In genomic region chr2:74472086-74472944, GRCh38 we compare ENCODE assay signal across 8 cellular contexts. TPM values are rescaled to one million over a fixed set of nuclear protein-coding genes. Genes with fewer than 3 reads are reported as not detected.
A peak's percentile ranks its signal among the peaks of the same experiment; 100 is the strongest.
DNase-seq lines count a peak whose midpoint lies in the region; ATAC-seq and TF ChIP-seq lines count a peak whose summit lies in the region.

Gene MRPL53 (minus strand): TSS chr2:74472680. CDS start chr2:74472660, 20 bp downstream.

- peaks cover 29% of the 10 kb centered on the region for H3K36me3 Mint-ChIP-seq in nephron (ENCODE audit: low read depth)

- DNase-seq in Daoy (ENCODE audit: low read depth) = peak; percentile 97
- peak; percentile 78 for DNase-seq in LNCaP clone FGC (ENCODE audit: low read depth)
- peak; percentile 92 for DNase-seq in SHP77 (lab: John Stamatoyannopoulos, UW)
- DNase-seq in activated T-helper 9 cell treated with anti-CD3 and anti-CD28 coated beads, Interleukin-2, amount 50 U/mL, for 16 hours (ENCODE audit: low read depth) = peak; percentile 94
- DNase-seq in fibroblast of pulmonary artery (ENCODE audit: low read depth) = peak; percentile 96
- DNase-seq in stimulated activated naive CD8-positive, alpha-beta T cell treated with anti-CD3 and anti-CD28 coated beads, Interleukin-15, Interleukin-2, amounts not matched to agents 100 U/mL and 50 U/mL, for 24 hours = peak; percentile 96

- H3K27ac Mint-ChIP-seq in nephron = peak within 1 kb of the TSS; percentile 99 to 100 (median 99)

- H3K4me1 Mint-ChIP-seq in nephron = peaks cover 22% of the 10 kb centered on the region

- H3K4me3 Mint-ChIP-seq in nephron = peak within 1 kb of the TSS; percentile 97 to 99 (median 99)

- TF ChIP-seq CTCF in LNCaP clone FGC (IDR thresholded peaks at IDR 0.05; ENCODE audit: control insufficient read depth, extremely low read depth, insufficient read depth) = no peak
- TF ChIP-seq CTCF in fibroblast of pulmonary artery (IDR thresholded peaks at IDR 0.05; ENCODE audit: low read length, missing control alignments) = no peak
- TF ChIP-seq CTCF in nephron (IDR thresholded peaks at IDR 0.05; ENCODE audit: unreplicated experiment in 3 of 3) = no peak

- no peaks in the 10 kb centered on the region for H3K27me3 Mint-ChIP-seq in nephron (ENCODE audit: low read depth)

- H3K9me3 Mint-ChIP-seq in nephron = no peaks in the 10 kb centered on the region

- H3K4me3 ChIP-seq in LNCaP clone FGC (ENCODE audit: low read depth, low read length) = peak within 1 kb of the TSS; percentile 66
- H3K4me3 ChIP-seq in fibroblast of pulmonary artery (replicated peaks; ENCODE audit: low read depth, low read length) = peak within 1 kb of the TSS; percentile 66

- ATAC-seq in GM21825 (IDR thresholded peaks at IDR 0.05; ENCODE audit: unreplicated experiment) = peak; percentile 84
- peak; percentile 95 for ATAC-seq in stimulated activated naive CD8-positive, alpha-beta T cell treated with anti-CD3 and anti-CD28 coated beads, Interleukin-15, Interleukin-2, amounts not matched to agents 100 U/mL and 50 U/mL, for 24 hours

RNA-seq across cellular contexts. Expression of gene MRPL53, which starts in this region (rescaled TPM):
- total RNA-seq in Daoy (2014; rRNA removed; shearing (Covaris generic)) = 41.5 and 43.9 TPM in 2 replicates

Comparison
In these comparisons a context has a peak if more than half of its experiments do, and no peak if none do; other contexts are left out.
1. Peak in every context shown above with its lines: DNase-seq, ATAC-seq and H3K4me3 ChIP-seq.